ENCODE assay signal across 28 cellular contexts in the genomic region with DNA sequence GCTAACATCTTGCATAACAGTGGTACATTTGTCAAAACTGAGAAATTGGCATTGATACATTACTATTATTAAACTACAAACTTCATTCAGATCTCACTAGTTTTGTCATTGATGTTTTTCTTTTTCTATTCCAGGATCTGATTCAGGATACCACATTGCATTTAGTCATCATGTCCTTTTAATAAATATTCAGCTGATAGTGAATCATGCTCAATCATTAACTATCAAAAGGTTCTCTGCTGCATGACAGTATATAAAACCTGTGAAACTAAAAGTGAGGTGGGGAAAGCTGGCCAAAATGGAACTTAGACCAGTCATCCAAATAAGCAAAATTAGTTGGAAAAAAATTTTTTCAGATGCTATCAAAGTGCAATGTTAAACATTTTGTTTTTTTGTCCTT. TPM values are rescaled to one million over a fixed set of nuclear protein-coding genes. Genes with fewer than 3 reads are reported as not detected.
"Had no signal": no experiment of that assay in that cellular context is flagged by ENCODE, and none has a peak within 500 bp of the region (broad histone marks: within the 10 kb centered on the region; RNA-seq: fewer than 3 reads in every experiment).

No MANE protein-coding gene starts in this region.

- H3K4me1 ChIP-seq: esophagus muscularis mucosa, foreskin keratinocyte, gastroesophageal sphincter, heart left ventricle, lower lobe of right lung, parathyroid adenoma, prostate gland, sigmoid colon, stomach, thyroid gland, vagina had no signal

- H3K4me2 ChIP-seq: hepatocyte had no signal

- H3K27ac ChIP-seq: dorsolateral prefrontal cortex, epithelial cell of prostate, esophagus muscularis mucosa, foreskin keratinocyte, gastroesophageal sphincter, heart left ventricle, hepatocyte, lower lobe of right lung, neutrophil, parathyroid adenoma, prostate gland, sigmoid colon, stomach, thyroid gland, vagina had no signal

- ATAC-seq: foreskin keratinocyte; gastroesophageal sphincter; heart left ventricle; left ventricle myocardium superior; lower lobe of right lung; mucosa of descending colon; natural killer cell treated with Interleukin-12 subunit alpha and Interleukin-12 subunit beta and Interleukin-15 and Interleukin-18, amount 100 ng/mL, for 72 hours; right cardiac atrium; stimulated activated effector memory CD8-positive, alpha-beta T cell treated with anti-CD3 and anti-CD28 coated beads, Interleukin-12 subunit alpha, Interleukin-12 subunit beta, amount 100 ng/mL, for 72 hours had no signal

- H3K4me3 Mint-ChIP-seq: naive B cell; natural killer cell treated with Interleukin-12 subunit alpha and Interleukin-12 subunit beta and Interleukin-15 and Interleukin-18, amount 100 ng/mL, for 72 hours; neural crest cell; stimulated activated effector memory CD8-positive, alpha-beta T cell treated with anti-CD3 and anti-CD28 coated beads, Interleukin-12 subunit alpha, Interleukin-12 subunit beta, amount 100 ng/mL, for 72 hours had no signal

- H3K27me3 ChIP-seq: esophagus muscularis mucosa, foreskin keratinocyte, gastroesophageal sphincter, hepatocyte, neutrophil, thyroid gland, vagina had no signal

- H3K27ac Mint-ChIP-seq: naive B cell; natural killer cell treated with Interleukin-12 subunit alpha and Interleukin-12 subunit beta and Interleukin-15 and Interleukin-18, amount 100 ng/mL, for 72 hours; stimulated activated effector memory CD8-positive, alpha-beta T cell treated with anti-CD3 and anti-CD28 coated beads, Interleukin-12 subunit alpha, Interleukin-12 subunit beta, amount 100 ng/mL, for 72 hours had no signal

- FAIRE-seq: colon had no signal

- H3K4me1 Mint-ChIP-seq: naive B cell; neural crest cell; stimulated activated effector memory CD8-positive, alpha-beta T cell treated with anti-CD3 and anti-CD28 coated beads, Interleukin-12 subunit alpha, Interleukin-12 subunit beta, amount 100 ng/mL, for 72 hours had no signal

- H3K4me3 ChIP-seq: dorsolateral prefrontal cortex, esophagus muscularis mucosa, gastroesophageal sphincter, heart left ventricle, hepatocyte, lower lobe of right lung, mucosa of descending colon, prostate gland, sigmoid colon, stomach, thyroid gland, vagina had no signal

- H3K36me3 Mint-ChIP-seq: naive B cell; natural killer cell treated with Interleukin-12 subunit alpha and Interleukin-12 subunit beta and Interleukin-15 and Interleukin-18, amount 100 ng/mL, for 72 hours; stimulated activated effector memory CD8-positive, alpha-beta T cell treated with anti-CD3 and anti-CD28 coated beads, Interleukin-12 subunit alpha, Interleukin-12 subunit beta, amount 100 ng/mL, for 72 hours had no signal

- H3K9me3 Mint-ChIP-seq: naive B cell; natural killer cell treated with Interleukin-12 subunit alpha and Interleukin-12 subunit beta and Interleukin-15 and Interleukin-18, amount 100 ng/mL, for 72 hours; neural crest cell; stimulated activated effector memory CD8-positive, alpha-beta T cell treated with anti-CD3 and anti-CD28 coated beads, Interleukin-12 subunit alpha, Interleukin-12 subunit beta, amount 100 ng/mL, for 72 hours had no signal

- DNase-seq: dorsolateral prefrontal cortex; effector CD4-positive, alpha-beta T cell; foreskin keratinocyte; heart left ventricle; left ventricle myocardium superior; lower lobe of right lung; mucosa of descending colon; naive B cell; right cardiac atrium; sigmoid colon; stimulated activated CD4-positive, alpha-beta T cell treated with anti-CD3 and anti-CD28 coated beads, Interleukin-2, amount 100 ng/mL, for 24 hours; stimulated activated CD4-positive, alpha-beta T cell treated with anti-CD3 and anti-CD28 coated beads, Interleukin-4, amount 100 ng/mL, for 24 hours; stimulated activated naive CD4-positive, alpha-beta T cell treated with Interleukin-2 at 50 U/mL for 16 hours; stomach; thyroid gland; trophoblast cell had no signal

- H3K9ac ChIP-seq: parathyroid adenoma had no signal

- H3K9me3 ChIP-seq: esophagus muscularis mucosa, gastroesophageal sphincter, heart left ventricle, lower lobe of right lung, mucosa of descending colon, neutrophil, prostate gland, sigmoid colon, stomach, thyroid gland, vagina had no signal

- H3K36me3 ChIP-seq: esophagus muscularis mucosa, gastroesophageal sphincter, heart left ventricle, lower lobe of right lung, neutrophil, prostate gland, sigmoid colon, stomach, thyroid gland, vagina had no signal

- H2AFZ ChIP-seq: hepatocyte, parathyroid adenoma had no signal

- H3K79me2 ChIP-seq: hepatocyte, parathyroid adenoma had no signal

RNA-seq across cellular contexts. Expression of a gene that starts 28.1 kb away (rescaled TPM):
- total RNA-seq: left ventricle myocardium superior had no signal
